ENCODE assay signal across 20 cellular contexts in the genomic region with DNA sequence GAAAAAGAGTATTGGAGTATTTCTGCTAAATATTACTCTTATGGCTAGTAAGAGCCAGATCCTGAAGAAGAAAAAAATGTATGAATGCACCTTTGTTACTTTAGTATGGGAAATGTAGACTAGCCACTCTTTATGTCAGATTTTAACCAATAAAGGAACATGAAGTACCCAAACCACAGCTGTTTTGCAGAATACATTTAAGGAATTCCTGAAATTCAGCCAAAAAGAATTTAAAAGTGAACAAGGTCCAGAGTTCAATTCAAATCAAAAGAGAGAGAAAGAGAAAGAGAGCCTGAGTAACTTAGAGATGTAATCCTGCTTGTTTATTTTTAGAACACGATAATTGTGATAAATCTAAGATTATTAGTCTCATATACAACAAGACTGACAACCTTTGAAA. TPM values are rescaled to one million over a fixed set of nuclear protein-coding genes. Genes with fewer than 3 reads are reported as not detected.
DNase-seq lines count a peak whose midpoint lies in the region; TF ChIP-seq lines count a peak whose summit lies in the region.
"Had no signal": no experiment of that assay in that cellular context is flagged by ENCODE, and none has a peak within 500 bp of the region (broad histone marks: within the 10 kb centered on the region; RNA-seq: fewer than 3 reads in every experiment).

No MANE protein-coding gene starts in this region.

- H3K4me1 ChIP-seq in skeletal muscle satellite cell (ENCODE audit: control insufficient read depth, insufficient read depth, low read length): peaks cover 19% of the 10 kb centered on the region
- H3K4me1 ChIP-seq: prostate gland had no signal

- H3K9me3 ChIP-seq in skeletal muscle satellite cell (replicated peaks; ENCODE audit: low read length): no peaks in the 10 kb centered on the region
- H3K9me3 ChIP-seq: prostate gland had no signal

- TF ChIP-seq CTCF in astrocyte of the spinal cord (IDR thresholded peaks at IDR 0.05; ENCODE audit: low read depth, low read length): no peak
- TF ChIP-seq CTCF in RWPE1 (conservative IDR thresholded peaks at IDR 0.05; ENCODE audit: low read depth): no peak

- in situ Hi-C loops in astrocyte of the spinal cord (cut with HindIII; ENCODE audit: low sequenced_read_pairs): no loop called here

- H3K9ac ChIP-seq in skeletal muscle satellite cell (ENCODE audit: low read depth, low read length): no peak overlapping the region

- CTCF ChIA-PET in RWPE1 (lab: Yijun Ruan, JAX): no interaction called here

- H3K27me3 ChIP-seq in skeletal muscle satellite cell (ENCODE audit: control insufficient read depth, insufficient read depth, low read length): no peaks in the 10 kb centered on the region

- H3K27ac ChIP-seq in RWPE1: no peak overlapping the region
- H3K27ac ChIP-seq: HL-60, prostate gland, VCaP had no signal

- POLR2A ChIA-PET in RWPE1 (lab: Yijun Ruan, JAX; ENCODE audit: low non-redundant PET): no interaction called here

- DNase-seq in HCEC 1CT (peak; percentile 15), astrocyte of the spinal cord (ENCODE audit: low read depth, low spot score) (peak; percentile 68), foreskin melanocyte (peak; percentile 32), medulla oblongata (ENCODE audit: extremely low spot score) (no peak), RWPE1 (ENCODE audit: low spot score) (no peak)
- DNase-seq in activated CD8-positive, alpha-beta memory T cell treated with anti-CD3 and anti-CD28 coated beads, Interleukin-2, amount 50 U/mL, for 48 hours: no peak
- DNase-seq: activated CD4-positive, alpha-beta T cell treated with anti-CD3 and anti-CD28 coated beads, Interleukin-2, amount 10 ng/mL, durations not matched to agents 24 days and 14 days; activated naive CD4-positive, alpha-beta T cell treated with anti-CD3 and anti-CD28 coated beads, Interleukin-2, amount 10 ng/mL, durations not matched to agents 7 days and 5 days; anterior cingulate cortex; glutamatergic neuron; NCI-H1092; NCI-H2029; NCI-H2227 treated with DMSO at 0.1 percent for 48 hours; RPMI8226; small intestine had no signal

- H3K4me2 ChIP-seq in skeletal muscle satellite cell (ENCODE audit: low read length): peak overlapping the region; percentile 22

- H3K4me3 ChIP-seq in astrocyte of the spinal cord (ENCODE audit: low read depth, low read length) (no peak overlapping the region), skeletal muscle satellite cell (ENCODE audit: low read length) (no peak overlapping the region)
- H3K4me3 ChIP-seq: prostate gland had no signal

- H3K36me3 ChIP-seq in skeletal muscle satellite cell (ENCODE audit: insufficient read depth, low read length): no peaks in the 10 kb centered on the region
- H3K36me3 ChIP-seq: prostate gland had no signal

RNA-seq across cellular contexts. Expression of a gene that starts 1.2 kb away (rescaled TPM):
- total RNA-seq in skeletal muscle satellite cell (2012; rRNA removed): not detected in 2 replicates
- total RNA-seq: activated CD4-positive, alpha-beta T cell treated with anti-CD3 and anti-CD28 coated beads, Interleukin-2, amount 10 ng/mL, durations not matched to agents 24 days and 14 days; lung microvascular endothelial cell had no signal

Comparison
In these comparisons a context has a peak if more than half of its experiments do, and no peak if none do; other contexts are left out.
1. DNase-seq: peak in HCEC 1CT (single experiment), astrocyte of the spinal cord (single experiment) and foreskin melanocyte (single experiment); none in activated CD8-positive, alpha-beta memory T cell treated with anti-CD3 and anti-CD28 coated beads, Interleukin-2, amount 50 U/mL, for 48 hours (single experiment), medulla oblongata (single experiment) and RWPE1 (single experiment).